ENCODE assay signal across 1 cellular context in genomic region chr1:162537216-162537615, GRCh38.
TF ChIP-seq lines count a peak whose summit lies in the region.

No MANE protein-coding gene starts in this region.

TF ChIP-seq in IMR-90, 13 proteins besides CTCF, POLR2A, EP300 and RAD21:
- TF ChIP-seq ELK1 (IDR thresholded peaks at IDR 0.05; ENCODE audit: borderline replicate concordance, low read depth, low read length) (no peak), FOS (IDR thresholded peaks at IDR 0.05; ENCODE audit: low read depth, low read length) (no peak), MXI1 (IDR thresholded peaks at IDR 0.05; ENCODE audit: borderline replicate concordance, low read depth, low read length) (no peak), CHD1 (IDR thresholded peaks at IDR 0.05; ENCODE audit: low read depth, low read length) (no peak), RFX5 (IDR thresholded peaks at IDR 0.05; ENCODE audit: low read depth, low read length) (no peak), MAZ (IDR thresholded peaks at IDR 0.05; ENCODE audit: borderline replicate concordance, low read depth, low read length) (no peak), CEBPB (IDR thresholded peaks at IDR 0.05; ENCODE audit: low read depth, low read length) (no peak), USF2 (IDR thresholded peaks at IDR 0.05; ENCODE audit: low read depth, low read length) (no peak), BHLHE40 (IDR thresholded peaks at IDR 0.05; ENCODE audit: low read depth, low read length) (no peak), MAFK (IDR thresholded peaks at IDR 0.05; ENCODE audit: low read depth, low read length) (no peak), SMC3 (IDR thresholded peaks at IDR 0.05; ENCODE audit: low read depth, low read length) (no peak)
